In genomic region chr15:50424066-50424890, GRCh38 we compare ENCODE assay signal across 8 cellular contexts. TPM values are rescaled to one million over a fixed set of nuclear protein-coding genes. Genes with fewer than 3 reads are reported as not detected.
DNase-seq lines count a peak whose midpoint lies in the region; ATAC-seq and TF ChIP-seq lines count a peak whose summit lies in the region.

Gene USP8, plus strand, starts transcription at chr15:50424405. Its CDS starts 14,669 bp downstream, at chr15:50439074.

- H3K27me3 ChIP-seq in DOHH2 (ENCODE audit: control insufficient read depth, low read length) (no peaks in the 10 kb centered on the region), GM23338 (ENCODE audit: insufficient read depth) (no peaks in the 10 kb centered on the region)

- H3K27ac Mint-ChIP-seq in GM23338: peak within 1 kb of the TSS; percentile 95
- peak within 1 kb of the TSS; percentile 96 to 100 (median 99) for H3K27ac Mint-ChIP-seq in naive B cell
- peak within 1 kb of the TSS; percentile 90 for H3K27ac Mint-ChIP-seq in stimulated activated memory B cell treated with anti-CD40 and anti-IgM and Interleukin-4, amounts not matched to agents 10 μg/mL and 1 μg/mL and 100 μg/mL, for 72 hours

- H3F3A ChIP-seq in DOHH2 (ENCODE audit: control insufficient read depth, insufficient read depth) (no peaks in the 10 kb centered on the region), GM23338 (replicated peaks; ENCODE audit: low read depth) (no peaks in the 10 kb centered on the region)

- H3K36me3 Mint-ChIP-seq in GM23338 (ENCODE audit: low read depth) (no peaks in the 10 kb centered on the region), naive B cell (no peaks in the 10 kb centered on the region)
- peaks cover 11% of the 10 kb centered on the region for H3K36me3 Mint-ChIP-seq in stimulated activated memory B cell treated with anti-CD40 and anti-IgM and Interleukin-4, amounts not matched to agents 10 μg/mL and 1 μg/mL and 100 μg/mL, for 72 hours

- peak within 1 kb of the TSS; percentile 76 for H3K4me2 ChIP-seq in DOHH2 (ENCODE audit: low read length)
- peak within 1 kb of the TSS; percentile 80 for H3K4me2 ChIP-seq in GM23338

- H3K4me3 Mint-ChIP-seq in GM23338 (peak within 1 kb of the TSS; percentile 93), naive B cell (peak within 1 kb of the TSS; percentile 92 to 100 (median 97))
- peak within 1 kb of the TSS; percentile 95 for H3K4me3 Mint-ChIP-seq in stimulated activated memory B cell treated with anti-CD40 and anti-IgM and Interleukin-4, amounts not matched to agents 10 μg/mL and 1 μg/mL and 100 μg/mL, for 72 hours

- H3K27me3 Mint-ChIP-seq in GM23338 (ENCODE audit: insufficient read depth, low read depth, poor library complexity) (peaks cover 13% of the 10 kb centered on the region), naive B cell (no peaks in the 10 kb centered on the region)
- no peaks in the 10 kb centered on the region for H3K27me3 Mint-ChIP-seq in stimulated activated memory B cell treated with anti-CD40 and anti-IgM and Interleukin-4, amounts not matched to agents 10 μg/mL and 1 μg/mL and 100 μg/mL, for 72 hours

- peak within 1 kb of the TSS; percentile 49 for H2AFZ ChIP-seq in GM23338

- H3K9me2 ChIP-seq in DOHH2 (replicated peaks; ENCODE audit: control insufficient read depth, low read length) (no peaks in the 10 kb centered on the region), GM23338 (ENCODE audit: insufficient read depth) (no peaks in the 10 kb centered on the region)

- TF ChIP-seq CTCF in DOHH2 (IDR thresholded peaks at IDR 0.05; ENCODE audit: low read depth, low read length, poor library complexity, severe bottlenecking): no peak
- no peak for TF ChIP-seq CTCF in GM23338 (conservative IDR thresholded peaks at IDR 0.05; ENCODE audit: low read depth in 2 of 2)

- DNase-seq in GM23338 (ENCODE audit: low spot score) (peak; percentile 99), LHCN-M2 (ENCODE audit: low read depth) (peak; percentile 97), RPMI8226 (peak; percentile 99), fibroblast of gingiva (ENCODE audit: low read depth) (peak; percentile 98), naive B cell (peak; percentile 94)
- DNase-seq in activated T-helper 1 cell treated with anti-CD3 and anti-CD28 coated beads, Interleukin-2, amount 50 U/mL, for 16 hours (ENCODE audit: low read depth in 1 of 2, low spot score in 1 of 2): peak; percentile 83 to 86

- H3K27ac ChIP-seq in DOHH2 (ENCODE audit: low read depth, low read length) (peak within 1 kb of the TSS; percentile 53), GM23338 (ENCODE audit: low read depth) (peak within 1 kb of the TSS; percentile 93)

- H3K79me2 ChIP-seq in DOHH2 (ENCODE audit: control insufficient read depth, low read length): peaks cover 59% of the 10 kb centered on the region
- H3K79me2 ChIP-seq in GM23338 (replicated peaks; ENCODE audit: insufficient read depth): peaks cover 49% of the 10 kb centered on the region

- H3K9me3 Mint-ChIP-seq in GM23338 (no peaks in the 10 kb centered on the region), naive B cell (no peaks in the 10 kb centered on the region)
- no peaks in the 10 kb centered on the region for H3K9me3 Mint-ChIP-seq in stimulated activated memory B cell treated with anti-CD40 and anti-IgM and Interleukin-4, amounts not matched to agents 10 μg/mL and 1 μg/mL and 100 μg/mL, for 72 hours

- ATAC-seq in GM23338 (peak; percentile 98), naive B cell (ENCODE audit: low read depth in 2 of 2) (peak; percentile 91)
- ATAC-seq in stimulated activated memory B cell treated with anti-CD40 and anti-IgM and Interleukin-4, amounts not matched to agents 10 μg/mL and 1 μg/mL and 100 μg/mL, for 72 hours: peak; percentile 99

- peaks cover 18% of the 10 kb centered on the region for H3K4me1 ChIP-seq in DOHH2 (ENCODE audit: control insufficient read depth, low read length)
- H3K4me1 ChIP-seq in GM23338 (ENCODE audit: insufficient read depth): peaks cover 14% of the 10 kb centered on the region; the same call in 1 of the 2 replicates

- H3K4me3 ChIP-seq in DOHH2 (ENCODE audit: low read length): peak within 1 kb of the TSS; percentile 99
- peak within 1 kb of the TSS; percentile 75 for H3K4me3 ChIP-seq in GM23338

- H4K20me1 ChIP-seq in DOHH2 (ENCODE audit: control insufficient read depth, insufficient read depth, low read depth, low read length): peaks cover 17% of the 10 kb centered on the region; the same call in 1 of the 2 replicates
- peaks cover 11% of the 10 kb centered on the region; the same call in 1 of the 2 replicates for H4K20me1 ChIP-seq in GM23338 (replicated peaks; ENCODE audit: insufficient read depth)

- no peaks in the 10 kb centered on the region for H3K9me3 ChIP-seq in DOHH2 (ENCODE audit: control insufficient read depth, insufficient read depth, low read length)

- peaks cover 15% of the 10 kb centered on the region for H3K36me3 ChIP-seq in DOHH2 (ENCODE audit: control insufficient read depth, low read length)
- no peaks in the 10 kb centered on the region for H3K36me3 ChIP-seq in GM23338 (ENCODE audit: insufficient read depth)

- H3K4me1 Mint-ChIP-seq in GM23338 (peaks cover 5% of the 10 kb centered on the region), naive B cell (peaks cover 11 to 51% (median 18%) of the 10 kb centered on the region in 3 donors)
- peaks cover 28% of the 10 kb centered on the region for H3K4me1 Mint-ChIP-seq in stimulated activated memory B cell treated with anti-CD40 and anti-IgM and Interleukin-4, amounts not matched to agents 10 μg/mL and 1 μg/mL and 100 μg/mL, for 72 hours

TF ChIP-seq in GM23338, 12 proteins besides CTCF, POLR2A, EP300 and RAD21:
- TF ChIP-seq ETS1 (IDR thresholded peaks at IDR 0.05) (no peak), CREB1 (CRISPR knock-in tag; IDR thresholded peaks at IDR 0.05; ENCODE audit: low read depth) (peak; percentile 97), POLR2AphosphoS5 (IDR thresholded peaks at IDR 0.05; ENCODE audit: low read depth) (peak; percentile 97)

RNA-seq across cellular contexts. Expression of gene USP8, which starts in this region (rescaled TPM):
- 60.3 and 64.8 TPM in 2 replicates for total RNA-seq in GM23338 (2014; rRNA removed; shearing (Covaris generic))
- 50.0 and 68.6 TPM in 2 replicates for polyA plus RNA-seq in GM23338 (2016; fragmentation: Nextera tagmentation; extraction: Ambion mirVana)
- 47.9 and 62.6 TPM in 2 replicates for total RNA-seq in LHCN-M2 (2014; rRNA removed)
- polyA plus RNA-seq in LHCN-M2 (2012): 13.9 TPM
- polyA plus RNA-seq in naive B cell (ENCODE audit: low read depth in 6 of 6): 10 to 100 TPM; 62.0 to 87.5 (median 70.8) TPM

Comparison
In these comparisons a context has a peak if more than half of its experiments do, and no peak if none do; other contexts are left out.
1. Peak in every context shown above with its lines: DNase-seq, ATAC-seq, H3K4me3 ChIP-seq and H3K27ac ChIP-seq.